ENCODE assay signal across 14 cellular contexts in genomic region chr11:11403763-11404725, GRCh38. TPM values are rescaled to one million over a fixed set of nuclear protein-coding genes. Genes with fewer than 3 reads are reported as not detected.
DNase-seq lines count a peak whose midpoint lies in the region; ATAC-seq and TF ChIP-seq lines count a peak whose summit lies in the region.
"Had no signal": no experiment of that assay in that cellular context is flagged by ENCODE, and none has a peak within 500 bp of the region (broad histone marks: within the 10 kb centered on the region; RNA-seq: fewer than 3 reads in every experiment).

No MANE protein-coding gene starts in this region.

- H3K27me3 ChIP-seq in left lung = peaks cover 0 to 7% of the 10 kb centered on the region in 2 donors
- no peaks in the 10 kb centered on the region for H3K27me3 ChIP-seq in upper lobe of right lung

- no peak for TF ChIP-seq CTCF in epithelial cell of esophagus (IDR thresholded peaks at IDR 0.05; ENCODE audit: insufficient read depth, low read depth, low read length, missing control alignments)
- TF ChIP-seq CTCF in left lung (IDR thresholded peaks at IDR 0.05) = no peak
- no peak for TF ChIP-seq CTCF in upper lobe of right lung (IDR thresholded peaks at IDR 0.05)

- H3K27ac ChIP-seq in left lung (no peak overlapping the region), upper lobe of right lung (no peak overlapping the region)
- H3K27ac ChIP-seq: spleen had no signal

- H3K4me3 ChIP-seq in epithelial cell of esophagus (ENCODE audit: low read length) (no peak overlapping the region), left lung (no peak overlapping the region), upper lobe of right lung (no peak overlapping the region)
- H3K4me3 ChIP-seq: spleen had no signal

- H3K4me1 ChIP-seq in left lung (peaks cover 4 to 29% of the 10 kb centered on the region in 2 donors), upper lobe of right lung (peaks cover 29% of the 10 kb centered on the region)

- H3K36me3 ChIP-seq in left lung (no peaks in the 10 kb centered on the region), upper lobe of right lung (no peaks in the 10 kb centered on the region)
- H3K36me3 ChIP-seq: spleen had no signal

- ATAC-seq in left lung (peak; percentile 66), upper lobe of right lung (peak; percentile 70), GM21528 (IDR thresholded peaks at IDR 0.05; ENCODE audit: low FRiP score, unreplicated experiment) (no peak), GM19351 (IDR thresholded peaks at IDR 0.05; ENCODE audit: unreplicated experiment) (no peak)

- DNase-seq in NCI-H345 (lab: John Stamatoyannopoulos, UW) (peak; percentile 18), NCI-H345 treated with DMSO at 0.1 percent for 48 hours (lab: John Stamatoyannopoulos, UW; ENCODE audit: unreplicated experiment) (no peak), epithelial cell of esophagus (ENCODE audit: low read depth) (peak; percentile 63), left lung (peak in 1 of 2 donors; percentile 44), upper lobe of right lung (no peak), NCI-H2227 treated with DMSO at 0.1 percent for 48 hours (lab: John Stamatoyannopoulos, UW) (no peak)
- DNase-seq: COR-L47, naive B cell, NCI-H82, SIG-M5, spleen had no signal

- H3K9me3 ChIP-seq in left lung (no peaks in the 10 kb centered on the region), upper lobe of right lung (no peaks in the 10 kb centered on the region)
- H3K9me3 ChIP-seq: spleen had no signal

- intact Hi-C loops in left lung (cut with DNase I) = no loop called here
- intact Hi-C loops in upper lobe of right lung (cut with DNase I) = no loop called here

RNA-seq across cellular contexts. Expression of gene CSNK2A3, which starts 51.0 kb away (rescaled TPM):
- 1 to 10 TPM; 1.9 to 3.2 TPM for total RNA-seq in left lung
- total RNA-seq in upper lobe of right lung = 3.9 TPM
- total RNA-seq: endothelial cell of umbilical vein had no signal

Comparison
In these comparisons a context has a peak if more than half of its experiments do, and no peak if none do; other contexts are left out.
1. DNase-seq: peak in NCI-H345 (single experiment) and epithelial cell of esophagus (single experiment); none in NCI-H345 treated with DMSO at 0.1 percent for 48 hours (single experiment), upper lobe of right lung (single experiment) and NCI-H2227 treated with DMSO at 0.1 percent for 48 hours (single experiment).
2. ATAC-seq: peak in left lung (single experiment) and upper lobe of right lung (single experiment); none in GM21528 (single experiment) and GM19351 (single experiment).